13 cellular contexts compared by ENCODE assay signal in the genomic region with DNA sequence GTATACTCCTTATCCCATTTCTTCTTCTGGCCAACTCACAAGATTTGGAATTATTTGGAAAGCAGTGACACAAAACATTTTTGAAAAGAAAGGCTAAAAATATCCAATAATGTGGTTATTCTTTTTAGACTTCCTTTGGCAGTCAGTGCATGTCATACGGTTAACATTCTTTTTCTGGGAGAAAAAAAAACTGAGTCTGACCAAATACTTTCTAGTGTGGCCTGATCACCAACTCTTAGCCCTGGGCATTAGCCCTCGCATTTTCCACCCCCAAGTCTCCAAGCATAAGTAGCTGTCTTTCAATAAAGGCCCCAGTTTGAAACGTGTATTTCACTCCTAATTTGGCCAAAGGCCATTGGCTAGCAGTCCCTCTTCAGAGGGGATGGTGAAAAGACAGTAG. TPM values are rescaled to one million over a fixed set of nuclear protein-coding genes. Genes with fewer than 3 reads are reported as not detected.
DNase-seq lines count a peak whose midpoint lies in the region; ATAC-seq and TF ChIP-seq lines count a peak whose summit lies in the region.
"Had no signal": no experiment of that assay in that cellular context is flagged by ENCODE, and none has a peak within 500 bp of the region (broad histone marks: within the 10 kb centered on the region; RNA-seq: fewer than 3 reads in every experiment).

No MANE protein-coding gene starts in this region.

- H3K9me3 ChIP-seq in Peyer's patch: no peaks in the 10 kb centered on the region
- H3K9me3 ChIP-seq in lower lobe of right lung: no peaks in the 10 kb centered on the region
- H3K9me3 ChIP-seq: Caco-2 had no signal

- H3K4me3 ChIP-seq in coronary artery (peak overlapping the region; percentile 24), Peyer's patch (no peak overlapping the region), lower lobe of right lung (no peak overlapping the region)

- H3K4me1 ChIP-seq in Peyer's patch (peaks cover 0 to 27% (median 15%) of the 10 kb centered on the region in 4 donors), lower lobe of right lung (peaks cover 78% of the 10 kb centered on the region)

- H3K36me3 Mint-ChIP-seq in IgD-negative memory B cell (peaks cover 2% of the 10 kb centered on the region), nephron (ENCODE audit: low read depth) (peaks cover 14% of the 10 kb centered on the region)

- TF ChIP-seq CTCF in coronary artery (IDR thresholded peaks at IDR 0.05): no peak
- TF ChIP-seq CTCF in nephron (IDR thresholded peaks at IDR 0.05; ENCODE audit: unreplicated experiment in 3 of 3): no peak
- no peak for TF ChIP-seq CTCF in Peyer's patch (IDR thresholded peaks at IDR 0.05)
- no peak for TF ChIP-seq CTCF in lower lobe of right lung (IDR thresholded peaks at IDR 0.05)

- H3K27ac ChIP-seq in coronary artery (peak overlapping the region; percentile 86 to 88), Peyer's patch (peak overlapping the region in 2 of 4 donors; percentile 10 to 97), lower lobe of right lung (no peak overlapping the region)
- H3K27ac ChIP-seq: HL-60 had no signal

- peak overlapping the region in 2 of 3 donors; percentile 92 to 93 for H3K27ac Mint-ChIP-seq in IgD-negative memory B cell
- peak overlapping the region in 2 of 3 experiments; percentile 61 to 88 for H3K27ac Mint-ChIP-seq in nephron

- ATAC-seq in lower lobe of right lung (no peak), GM18870 (IDR thresholded peaks at IDR 0.05; ENCODE audit: unreplicated experiment) (no peak), GM21515 (IDR thresholded peaks at IDR 0.05; ENCODE audit: unreplicated experiment) (no peak)
- ATAC-seq: left lobe of liver had no signal

- H3K36me3 ChIP-seq in Peyer's patch: no peaks in the 10 kb centered on the region
- peaks cover 8% of the 10 kb centered on the region for H3K36me3 ChIP-seq in lower lobe of right lung

- intact Hi-C loops in lower lobe of right lung (cut with DNase I): loop anchor here (10.0 kb wide), 1 partner anchor 51 kb away; no protein-coding TSS in a partner anchor

- H3K4me3 Mint-ChIP-seq in IgD-negative memory B cell (peak overlapping the region in 3 of 4 donors; percentile 76 to 91 (median 88)), nephron (peak overlapping the region in 1 of 3 experiments; percentile 15)

- DNase-seq in AG08395 (ENCODE audit: low spot score): peak; percentile 72
- DNase-seq in coronary artery (ENCODE audit: low spot score): no peak
- DNase-seq in Peyer's patch: no peak
- DNase-seq in lower lobe of right lung: no peak
- DNase-seq: Caco-2, H7, SHP77 treated with DMSO at 0.1 percent for 48 hours had no signal

- peaks cover 50 to 56% (median 53%) of the 10 kb centered on the region in 3 donors for H3K4me1 Mint-ChIP-seq in IgD-negative memory B cell
- H3K4me1 Mint-ChIP-seq in nephron: peaks cover 39% of the 10 kb centered on the region

- H3K9me3 Mint-ChIP-seq in IgD-negative memory B cell (no peaks in the 10 kb centered on the region), nephron (no peaks in the 10 kb centered on the region)

- H3K27me3 ChIP-seq in Peyer's patch (no peaks in the 10 kb centered on the region), lower lobe of right lung (ENCODE audit: low read depth) (no peaks in the 10 kb centered on the region)

- no peak for TF ChIP-seq POLR2A in Peyer's patch (IDR thresholded peaks at IDR 0.05)

- H3K27me3 Mint-ChIP-seq in IgD-negative memory B cell (no peaks in the 10 kb centered on the region), nephron (ENCODE audit: low read depth) (no peaks in the 10 kb centered on the region)

RNA-seq across cellular contexts. Expression of gene RASSF3, which starts 5.9 kb away (rescaled TPM):
- 3.4 TPM for polyA plus RNA-seq in IgD-negative memory B cell
- total RNA-seq in Peyer's patch (10 to 100 TPM; 14.3 to 60.2 (median 27.2) TPM), lower lobe of right lung (82.7 TPM)
